29 cellular contexts compared by ENCODE assay signal in the genomic region with DNA sequence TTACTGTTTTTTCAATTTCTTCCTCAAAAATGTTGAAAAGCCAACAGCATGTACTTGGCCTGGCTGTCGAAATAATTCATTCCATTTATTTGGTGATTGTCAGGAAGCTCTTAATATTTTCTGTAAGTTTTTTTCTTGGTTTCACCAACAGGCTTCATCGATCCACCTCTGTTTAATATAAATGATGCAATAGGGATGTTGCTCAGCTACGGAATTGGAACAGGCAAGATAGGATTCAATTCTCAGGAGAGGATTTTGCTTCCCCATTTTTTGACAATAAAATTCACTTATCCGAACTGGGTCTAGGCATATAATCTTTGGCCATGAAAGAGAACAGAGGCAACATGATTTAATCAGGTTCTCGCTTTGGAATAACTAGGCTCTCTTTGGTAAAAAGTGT.
"Had no signal": no experiment of that assay in that cellular context is flagged by ENCODE, and none has a peak within 500 bp of the region (broad histone marks: within the 10 kb centered on the region; RNA-seq: fewer than 3 reads in every experiment).

No MANE protein-coding gene starts in this region.

- FAIRE-seq: astrocyte, bronchial epithelial cell had no signal

- H3K27me3 ChIP-seq: brain microvascular endothelial cell, dorsolateral prefrontal cortex, esophagus muscularis mucosa, foreskin keratinocyte, gastrocnemius medialis, heart left ventricle had no signal

- DNase-seq: activated B cell treated with CpG ODN at 0.5 μM for 24 hours; activated CD4-positive, alpha-beta T cell treated with anti-CD3 and anti-CD28 coated beads for 48 hours; activated CD4-positive, alpha-beta T cell treated with anti-CD3 and anti-CD28 coated beads, Interleukin-2, amount 50 U/mL, for 1 hour; activated CD4-positive, alpha-beta T cell treated with anti-CD3 and anti-CD28 coated beads, Interleukin-2, amount 50 U/mL, for 48 hours; activated CD8-positive, alpha-beta memory T cell treated with anti-CD3 and anti-CD28 coated beads for 24 hours; activated CD8-positive, alpha-beta T cell treated with anti-CD3 and anti-CD28 coated beads for 36 hours; activated effector memory CD4-positive, alpha-beta T cell treated with Interleukin-2 at 50 U/mL for 16 hours; activated gamma-delta T cell treated with Interleukin-2 at 50 U/mL for 16 hours; activated naive CD4-positive, alpha-beta T cell treated with anti-CD3 and anti-CD28 coated beads, Interleukin-2, amount 50 U/mL, for 16 hours; activated naive CD4-positive, alpha-beta T cell treated with Interleukin-2 at 50 U/mL for 16 hours; activated T-cell treated with anti-CD3 and anti-CD28 coated beads, Interleukin-2, amount 50 U/mL, for 4 hours; amniotic stem cell; anterior cingulate cortex; brain microvascular endothelial cell; dorsolateral prefrontal cortex; effector memory CD8-positive, alpha-beta T cell; erythroblast; foreskin keratinocyte; gastrocnemius medialis; glutamatergic neuron; heart left ventricle; T1000; WERI-Rb-1 had no signal

- H3K36me3 ChIP-seq: brain microvascular endothelial cell, gastrocnemius medialis, WERI-Rb-1 had no signal

- H3K9me3 ChIP-seq: esophagus muscularis mucosa, gastrocnemius medialis, heart left ventricle had no signal

- H3K4me1 ChIP-seq: esophagus muscularis mucosa, foreskin keratinocyte, gastrocnemius medialis, heart left ventricle had no signal

- ATAC-seq: activated CD4-positive, CD25-positive, alpha-beta regulatory T cell treated with anti-CD3 and anti-CD28 coated beads, Interleukin-2, amount 50 U/mL, for 24 hours; activated CD8-positive, alpha-beta T cell treated with anti-CD3 and anti-CD28 coated beads for 36 hours; activated T-cell treated with anti-CD3 and anti-CD28 coated beads, Interleukin-2, amount 50 U/mL, for 4 hours; activated T-helper 17 cell treated with anti-CD3 and anti-CD28 coated beads, Interleukin-2, amount 50 U/mL, for 72 hours; effector memory CD8-positive, alpha-beta T cell; foreskin keratinocyte; gastrocnemius medialis; heart left ventricle had no signal

- H3K4me3 ChIP-seq: coronary artery, dorsolateral prefrontal cortex, esophagus muscularis mucosa, gastrocnemius medialis, heart left ventricle had no signal

- H3K27ac ChIP-seq: brain microvascular endothelial cell, coronary artery, esophagus muscularis mucosa, foreskin keratinocyte, gastrocnemius medialis, heart left ventricle, WERI-Rb-1 had no signal
